ENCODE assay signal across 33 cellular contexts in the genomic region with DNA sequence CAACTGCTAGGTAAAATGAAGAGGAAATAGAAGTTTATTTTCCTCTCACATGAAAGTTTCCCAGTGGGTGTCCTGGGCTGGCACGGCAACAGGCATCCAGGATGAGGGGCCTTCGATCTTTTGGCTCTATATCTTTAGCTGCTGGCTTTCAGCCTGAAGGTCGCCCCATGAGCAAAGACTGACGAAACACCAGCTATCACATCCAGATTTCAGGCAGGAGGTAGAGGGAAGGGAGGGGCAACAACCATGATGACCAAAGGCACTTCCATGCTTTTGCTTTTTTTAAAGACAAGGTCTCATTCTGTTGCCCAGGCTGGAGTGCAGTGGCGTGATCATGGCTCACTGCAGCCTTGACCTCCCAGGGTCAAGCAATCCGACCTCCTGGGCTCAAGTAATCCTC.
"Had no signal": no experiment of that assay in that cellular context is flagged by ENCODE, and none has a peak within 500 bp of the region (broad histone marks: within the 10 kb centered on the region; RNA-seq: fewer than 3 reads in every experiment).

No MANE protein-coding gene starts in this region.

- H3K36me3 ChIP-seq: ascending aorta had no signal

- H3K4me1 Mint-ChIP-seq: activated B cell treated with CpG ODN at 0.5 μM for 24 hours; activated CD4-positive, alpha-beta T cell treated with anti-CD3 and anti-CD28 coated beads for 36 hours; activated CD4-positive, alpha-beta T cell treated with anti-CD3 and anti-CD28 coated beads, Interleukin-2, amount 10 ng/mL, durations not matched to agents 7 days and 5 days; activated naive CD8-positive, alpha-beta T cell treated with anti-CD3 and anti-CD28 coated beads for 36 hours; activated T-helper 17 cell treated with anti-CD3 and anti-CD28 coated beads, Interleukin-2, amount 50 U/mL, for 72 hours had no signal

- H3K27ac Mint-ChIP-seq: activated B cell treated with CpG ODN at 0.5 μM for 24 hours; activated CD4-positive, alpha-beta memory T cell treated with anti-CD3 and anti-CD28 coated beads for 36 hours; activated CD4-positive, alpha-beta T cell treated with anti-CD3 and anti-CD28 coated beads for 36 hours; activated CD4-positive, alpha-beta T cell treated with anti-CD3 and anti-CD28 coated beads, Interleukin-2, amount 10 ng/mL, durations not matched to agents 7 days and 5 days; activated CD8-positive, alpha-beta T cell treated with anti-CD3 and anti-CD28 coated beads for 36 hours; activated naive CD4-positive, alpha-beta T cell treated with anti-CD3 and anti-CD28 coated beads for 36 hours; activated naive CD4-positive, alpha-beta T cell treated with anti-CD3 and anti-CD28 coated beads, Interleukin-2, amount 50 U/mL, for 72 hours; activated naive CD8-positive, alpha-beta T cell treated with anti-CD3 and anti-CD28 coated beads for 36 hours; activated T-cell treated with anti-CD3 and anti-CD28 coated beads, Interleukin-2, amount 50 U/mL, for 72 hours; activated T-helper 1 cell treated with anti-CD3 and anti-CD28 coated beads, Interleukin-12 subunit alpha, Interleukin-12 subunit beta, Interleukin-2, Interleukin-4 antibody, amounts not matched to agents 30 ng/mL and 10 ng/mL and 1 ng/mL, durations not matched to agents 14 hours and 24 hours and 36 hours; activated T-helper 17 cell treated with anti-CD3 and anti-CD28 coated beads, Interleukin-2, amount 50 U/mL, for 72 hours; brain; T-helper 1 cell treated with Interleukin-12 subunit alpha and Interleukin-12 subunit beta and Interleukin-4 antibody, amounts not matched to agents 30 μg/mL and 1 μg/mL, for 36 hours; T-helper 2 cell treated with Interferon-gamma antibody and Interleukin-4, amounts not matched to agents 5 μg/mL and 100 μg/mL, for 36 hours had no signal

- DNase-seq: activated B cell treated with CpG ODN at 0.5 μM for 24 hours; activated CD4-positive, alpha-beta memory T cell treated with anti-CD3 and anti-CD28 coated beads for 36 hours; activated CD4-positive, alpha-beta T cell treated with anti-CD3 and anti-CD28 coated beads for 1 hour; activated CD4-positive, alpha-beta T cell treated with anti-CD3 and anti-CD28 coated beads for 36 hours; activated CD4-positive, alpha-beta T cell treated with anti-CD3 and anti-CD28 coated beads for 48 hours; activated CD4-positive, alpha-beta T cell treated with anti-CD3 and anti-CD28 coated beads, Interleukin-2, amount 10 ng/mL, durations not matched to agents 7 days and 5 days; activated CD8-positive, alpha-beta memory T cell treated with anti-CD3 and anti-CD28 coated beads, Interleukin-2, amount 50 U/mL, for 4 hours; activated CD8-positive, alpha-beta T cell treated with anti-CD3 and anti-CD28 coated beads for 36 hours; activated effector memory CD4-positive, alpha-beta T cell treated with anti-CD3 and anti-CD28 coated beads, Interleukin-2, amount 50 U/mL, for 16 hours; activated gamma-delta T cell treated with Interleukin-2 at 50 U/mL for 16 hours; activated naive CD4-positive, alpha-beta T cell; activated naive CD4-positive, alpha-beta T cell treated with anti-CD3 and anti-CD28 coated beads for 36 hours; activated naive CD4-positive, alpha-beta T cell treated with anti-CD3 and anti-CD28 coated beads, Interleukin-2, amount 50 U/mL, for 16 hours; activated naive CD8-positive, alpha-beta T cell treated with anti-CD3 and anti-CD28 coated beads for 36 hours; activated T-cell treated with anti-CD3 and anti-CD28 coated beads for 4 hours; activated T-cell treated with anti-CD3 and anti-CD28 coated beads, Interleukin-2, amount 50 U/mL, for 1 hour; activated T-cell treated with anti-CD3 and anti-CD28 coated beads, Interleukin-2, amount 50 U/mL, for 4 hours; activated T-cell treated with anti-CD3 and anti-CD28 coated beads, Interleukin-2, amount 50 U/mL, for 72 hours; amygdala; anterior cingulate cortex; central memory CD4-positive, alpha-beta T cell; SW 1271; T-helper 1 cell; T-helper 2 cell; T-helper 9 cell had no signal

- H3K27me3 ChIP-seq: ascending aorta had no signal

- H3K27me3 Mint-ChIP-seq: activated B cell treated with CpG ODN at 0.5 μM for 24 hours; activated naive CD8-positive, alpha-beta T cell treated with anti-CD3 and anti-CD28 coated beads for 36 hours had no signal

- H3K27ac ChIP-seq: ascending aorta, VCaP had no signal

- H3K4me3 ChIP-seq: ascending aorta had no signal

- H3K4me3 Mint-ChIP-seq: activated B cell treated with CpG ODN at 0.5 μM for 24 hours; activated CD4-positive, alpha-beta memory T cell treated with anti-CD3 and anti-CD28 coated beads for 36 hours; activated CD4-positive, alpha-beta T cell treated with anti-CD3 and anti-CD28 coated beads for 36 hours; activated CD4-positive, alpha-beta T cell treated with anti-CD3 and anti-CD28 coated beads, Interleukin-2, amount 10 ng/mL, durations not matched to agents 7 days and 5 days; activated CD8-positive, alpha-beta T cell treated with anti-CD3 and anti-CD28 coated beads for 36 hours; activated naive CD4-positive, alpha-beta T cell treated with anti-CD3 and anti-CD28 coated beads for 36 hours; activated naive CD8-positive, alpha-beta T cell treated with anti-CD3 and anti-CD28 coated beads for 36 hours; activated T-cell treated with anti-CD3 and anti-CD28 coated beads, Interleukin-2, amount 50 U/mL, for 4 hours; activated T-cell treated with anti-CD3 and anti-CD28 coated beads, Interleukin-2, amount 50 U/mL, for 72 hours; activated T-helper 1 cell treated with anti-CD3 and anti-CD28 coated beads, Interleukin-12 subunit alpha, Interleukin-12 subunit beta, Interleukin-2, Interleukin-4 antibody, amounts not matched to agents 30 ng/mL and 10 ng/mL and 1 ng/mL, durations not matched to agents 14 hours and 24 hours and 36 hours; activated T-helper 17 cell treated with anti-CD3 and anti-CD28 coated beads, Interleukin-2, amount 50 U/mL, for 72 hours; brain; T-helper 1 cell treated with Interleukin-12 subunit alpha and Interleukin-12 subunit beta and Interleukin-4 antibody, amounts not matched to agents 30 μg/mL and 1 μg/mL, for 36 hours; T-helper 2 cell treated with Interferon-gamma antibody and Interleukin-4, amounts not matched to agents 5 μg/mL and 100 μg/mL, for 36 hours had no signal

- ATAC-seq: activated CD4-positive, alpha-beta T cell treated with anti-CD3 and anti-CD28 coated beads for 36 hours; activated CD8-positive, alpha-beta T cell treated with anti-CD3 and anti-CD28 coated beads for 36 hours; activated naive CD4-positive, alpha-beta T cell treated with anti-CD3 and anti-CD28 coated beads, Interleukin-2, amount 50 U/mL, for 72 hours; activated T-cell treated with anti-CD3 and anti-CD28 coated beads, Interleukin-2, amount 50 U/mL, for 4 hours; activated T-cell treated with anti-CD3 and anti-CD28 coated beads, Interleukin-2, amount 50 U/mL, for 72 hours; activated T-helper 17 cell treated with anti-CD3 and anti-CD28 coated beads, Interleukin-2, amount 50 U/mL, for 72 hours had no signal

- H3K9me3 ChIP-seq: ascending aorta had no signal

- H3K36me3 Mint-ChIP-seq: activated CD4-positive, alpha-beta memory T cell treated with anti-CD3 and anti-CD28 coated beads for 36 hours; activated naive CD4-positive, alpha-beta T cell treated with anti-CD3 and anti-CD28 coated beads, Interleukin-2, amount 50 U/mL, for 72 hours; activated naive CD8-positive, alpha-beta T cell treated with anti-CD3 and anti-CD28 coated beads for 36 hours; brain had no signal

- H3K4me1 ChIP-seq: ascending aorta had no signal

- H3K9me3 Mint-ChIP-seq: activated CD8-positive, alpha-beta T cell treated with anti-CD3 and anti-CD28 coated beads for 36 hours; activated naive CD4-positive, alpha-beta T cell treated with anti-CD3 and anti-CD28 coated beads for 36 hours; activated naive CD8-positive, alpha-beta T cell treated with anti-CD3 and anti-CD28 coated beads for 36 hours; activated T-helper 17 cell treated with anti-CD3 and anti-CD28 coated beads, Interleukin-2, amount 50 U/mL, for 72 hours; T-helper 1 cell treated with Interleukin-12 subunit alpha and Interleukin-12 subunit beta and Interleukin-4 antibody, amounts not matched to agents 30 μg/mL and 1 μg/mL, for 36 hours; T-helper 2 cell treated with Interferon-gamma antibody and Interleukin-4, amounts not matched to agents 5 μg/mL and 100 μg/mL, for 36 hours had no signal
